15 cellular contexts compared by ENCODE assay signal in the genomic region with DNA sequence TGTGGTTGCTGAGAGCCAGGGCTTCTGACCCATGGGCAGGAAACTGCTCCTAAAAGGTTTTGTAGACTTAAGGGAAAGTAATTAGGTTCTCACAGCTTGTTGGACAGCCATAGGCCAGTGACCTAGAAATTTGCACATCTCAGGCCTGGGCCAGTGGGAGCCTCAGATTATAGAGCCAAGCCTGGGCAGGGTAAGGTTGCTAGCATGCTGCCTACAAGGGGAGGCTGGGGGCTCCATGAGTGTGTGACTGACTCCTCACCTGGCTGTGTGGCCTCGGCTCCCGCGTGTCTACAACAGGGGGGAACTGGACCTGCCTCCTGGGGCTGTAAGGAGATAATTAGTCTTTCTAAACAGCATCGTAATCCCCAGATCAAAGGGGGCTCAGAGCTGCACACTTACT.
A peak's percentile ranks its signal among the peaks of the same experiment; 100 is the strongest.
DNase-seq lines count a peak whose midpoint lies in the region; ATAC-seq, FAIRE-seq and TF ChIP-seq lines count a peak whose summit lies in the region.
"Had no signal": no experiment of that assay in that cellular context is flagged by ENCODE, and none has a peak within 500 bp of the region (broad histone marks: within the 10 kb centered on the region; RNA-seq: fewer than 3 reads in every experiment).

No MANE protein-coding gene starts in this region.

- FAIRE-seq in K562 (lab: Jason Lieb, UNC), result no peak
- FAIRE-seq: GM12878 had no signal

- 33% methylated on average over 4 of the region's 4 CpGs for WGBS in K562 (ENCODE audit: insufficient coverage, low coverage, missing lambda C conversion rate)

- H3K27ac ChIP-seq in K562 (ENCODE audit: extremely low read depth, low read depth, low read length), result no peak overlapping the region

- in situ Hi-C loops in K562 (cut with MboI), result no loop called here

- intact Hi-C loops in K562 (cut with micrococcal nuclease), result no loop called here

- peaks cover 6% of the 10 kb centered on the region for H3K4me1 Mint-ChIP-seq in stimulated activated naive CD8-positive, alpha-beta T cell treated with anti-CD3 and anti-CD28 coated beads, Interleukin-15, Interleukin-2, amounts not matched to agents 100 ng/mL and 50 ng/mL, for 24 hours (ENCODE audit: low read depth)
- peaks cover 16% of the 10 kb centered on the region for H3K4me1 Mint-ChIP-seq in stimulated activated naive CD8-positive, alpha-beta T cell treated with anti-CD3 and anti-CD28 coated beads, Interleukin-15, amount 100 ng/mL, for 72 hours
- H3K4me1 Mint-ChIP-seq in natural killer cell treated with Interleukin-12 subunit alpha and Interleukin-12 subunit beta and Interleukin-15 and Interleukin-18, amount 100 ng/mL, for 72 hours (ENCODE audit: low read depth in 2 of 2), result peaks cover 4 to 8% of the 10 kb centered on the region in 2 donors

- no peaks in the 10 kb centered on the region for H3K36me3 Mint-ChIP-seq in stimulated activated naive CD8-positive, alpha-beta T cell treated with anti-CD3 and anti-CD28 coated beads, Interleukin-15, Interleukin-2, amounts not matched to agents 100 ng/mL and 50 ng/mL, for 24 hours (ENCODE audit: low read depth)
- H3K36me3 Mint-ChIP-seq in natural killer cell treated with Interleukin-12 subunit alpha and Interleukin-12 subunit beta and Interleukin-15 and Interleukin-18, amount 100 ng/mL, for 72 hours, result no peaks in the 10 kb centered on the region

- H3K9me3 ChIP-seq in K562 (replicated peaks; ENCODE audit: control insufficient read depth, insufficient read depth, low read depth, low read length), result no peaks in the 10 kb centered on the region
- H3K9me3 ChIP-seq: upper lobe of left lung had no signal

- CTCF ChIA-PET in K562 (lab: Yijun Ruan, JAX; ENCODE audit: low intra/inter-chr PET ratio), result no interaction called here

- peaks cover 28% of the 10 kb centered on the region for H3K79me2 ChIP-seq in K562 (ENCODE audit: control insufficient read depth, insufficient read depth, low read length)

- TF ChIP-seq POLR2A in K562 (conservative IDR thresholded peaks at IDR 0.05), result no peak

- H3K36me3 ChIP-seq in K562 (ENCODE audit: control insufficient read depth, insufficient read depth, low read length), result 0 out of 3 replicates have a peak, but pooled peaks cover 3% of the 10 kb centered on the region
- H3K36me3 ChIP-seq: upper lobe of left lung had no signal

- no peak for TF ChIP-seq CTCF in K562 (IDR thresholded peaks at IDR 0.05 in 2 of 3, conservative IDR thresholded peaks at IDR 0.05 in 1 of 3; ENCODE audit: insufficient read depth in 2 of 3, low read depth in 1 of 3, low read length in 3 of 3)

- H3K4me3 ChIP-seq in K562, result no peak overlapping the region
- H3K4me3 ChIP-seq: GM12878 had no signal

- peaks cover 20% of the 10 kb centered on the region for H4K20me1 ChIP-seq in K562 (replicated peaks; ENCODE audit: control insufficient read depth, insufficient read depth, low read length)

- H3K27me3 Mint-ChIP-seq in stimulated activated naive CD8-positive, alpha-beta T cell treated with anti-CD3 and anti-CD28 coated beads, Interleukin-15, Interleukin-2, amounts not matched to agents 100 ng/mL and 50 ng/mL, for 24 hours, result peaks cover 40% of the 10 kb centered on the region
- peaks cover 71% of the 10 kb centered on the region for H3K27me3 Mint-ChIP-seq in stimulated activated naive CD8-positive, alpha-beta T cell treated with anti-CD3 and anti-CD28 coated beads, Interleukin-15, amount 100 ng/mL, for 72 hours
- H3K27me3 Mint-ChIP-seq in natural killer cell treated with Interleukin-12 subunit alpha and Interleukin-12 subunit beta and Interleukin-15 and Interleukin-18, amount 100 ng/mL, for 72 hours, result peaks cover 32 to 34% of the 10 kb centered on the region in 2 donors

- peaks cover 16 to 22% of the 10 kb centered on the region in 2 experiments; a peak in 4 of 5 replicates for H3K4me1 ChIP-seq in K562 (replicated peaks in 1 of 2; ENCODE audit: control insufficient read depth in 2 of 2, insufficient read depth in 2 of 2, low read length in 2 of 2)

- POLR2A ChIA-PET in K562 (lab: Yijun Ruan, JAX), result no interaction called here

- no peak for TF ChIP-seq RAD21 in K562 (CRISPR knock-in tag; conservative IDR thresholded peaks at IDR 0.05 in 1 of 2, IDR thresholded peaks at IDR 0.05 in 1 of 2)

- BruUV-seq in K562 (replicated peaks; lab: Mats Ljungman, UMichigan), result no TSS peak

- no peak for TF ChIP-seq EP300 in K562 (IDR thresholded peaks at IDR 0.05; ENCODE audit: low read length)

- no peaks in the 10 kb centered on the region for H3K9me1 ChIP-seq in K562 (ENCODE audit: control insufficient read depth, insufficient read depth, low read length)

- no peak for ATAC-seq in stimulated activated naive CD8-positive, alpha-beta T cell treated with anti-CD3 and anti-CD28 coated beads, Interleukin-15, amount 100 ng/mL, for 72 hours
- no peak for ATAC-seq in K562
- ATAC-seq in natural killer cell treated with Interleukin-12 subunit alpha and Interleukin-12 subunit beta and Interleukin-15 and Interleukin-18, amount 100 ng/mL, for 72 hours, result no peak
- ATAC-seq in GM19463 (IDR thresholded peaks at IDR 0.05; ENCODE audit: unreplicated experiment), result no peak
- no peak for ATAC-seq in HG03354 (IDR thresholded peaks at IDR 0.05; ENCODE audit: poor library complexity, severe bottlenecking, unreplicated experiment)

- H3K27ac Mint-ChIP-seq in stimulated activated naive CD8-positive, alpha-beta T cell treated with anti-CD3 and anti-CD28 coated beads, Interleukin-15, Interleukin-2, amounts not matched to agents 100 ng/mL and 50 ng/mL, for 24 hours, result no peak overlapping the region
- H3K27ac Mint-ChIP-seq in stimulated activated naive CD8-positive, alpha-beta T cell treated with anti-CD3 and anti-CD28 coated beads, Interleukin-15, amount 100 ng/mL, for 72 hours, result peak overlapping the region in 1 of 2 donors; percentile 67
- no peak overlapping the region for H3K27ac Mint-ChIP-seq in natural killer cell treated with Interleukin-12 subunit alpha and Interleukin-12 subunit beta and Interleukin-15 and Interleukin-18, amount 100 ng/mL, for 72 hours

- H3K9me3 Mint-ChIP-seq in stimulated activated naive CD8-positive, alpha-beta T cell treated with anti-CD3 and anti-CD28 coated beads, Interleukin-15, Interleukin-2, amounts not matched to agents 100 ng/mL and 50 ng/mL, for 24 hours, result no peaks in the 10 kb centered on the region
- H3K9me3 Mint-ChIP-seq in stimulated activated naive CD8-positive, alpha-beta T cell treated with anti-CD3 and anti-CD28 coated beads, Interleukin-15, amount 100 ng/mL, for 72 hours, result no peaks in the 10 kb centered on the region
- no peaks in the 10 kb centered on the region for H3K9me3 Mint-ChIP-seq in natural killer cell treated with Interleukin-12 subunit alpha and Interleukin-12 subunit beta and Interleukin-15 and Interleukin-18, amount 100 ng/mL, for 72 hours

- peak overlapping the region; percentile 51 for H3K4me3 Mint-ChIP-seq in stimulated activated naive CD8-positive, alpha-beta T cell treated with anti-CD3 and anti-CD28 coated beads, Interleukin-15, Interleukin-2, amounts not matched to agents 100 ng/mL and 50 ng/mL, for 24 hours
- H3K4me3 Mint-ChIP-seq in stimulated activated naive CD8-positive, alpha-beta T cell treated with anti-CD3 and anti-CD28 coated beads, Interleukin-15, amount 100 ng/mL, for 72 hours, result no peak overlapping the region
- H3K4me3 Mint-ChIP-seq in natural killer cell treated with Interleukin-12 subunit alpha and Interleukin-12 subunit beta and Interleukin-15 and Interleukin-18, amount 100 ng/mL, for 72 hours, result peak overlapping the region; percentile 53

- no peaks in the 10 kb centered on the region; a peak in 1 of 5 replicates for H3K27me3 ChIP-seq in K562 (ENCODE audit: control insufficient read depth in 2 of 2, insufficient read depth in 2 of 2, low read length in 2 of 2)

- peak overlapping the region; percentile 92; the same call in 1 of the 2 replicates for H2AFZ ChIP-seq in K562 (ENCODE audit: low read depth, low read length)

- no peak for DNase-seq in stimulated activated naive CD8-positive, alpha-beta T cell treated with anti-CD3 and anti-CD28 coated beads, Interleukin-15, amount 100 ng/mL, for 72 hours
- DNase-seq in K562 (ENCODE audit: extremely low read depth in 1 of 4, low spot score in 3 of 4), result no peak
- no peak for DNase-seq in natural killer cell treated with Interleukin-12 subunit alpha and Interleukin-12 subunit beta and Interleukin-15 and Interleukin-18, amount 100 ng/mL, for 72 hours (ENCODE audit: low spot score)
- DNase-seq in SKM-1 treated with dmso at 0.1 percent for 144 hours (lab: John Stamatoyannopoulos, UW; ENCODE audit: unreplicated experiment), result no peak
- DNase-seq in C1 segment of cervical spinal cord (lab: John Stamatoyannopoulos, UW), result no peak
- DNase-seq: activated CD4-positive, CD25-positive, alpha-beta regulatory T cell treated with anti-CD3 and anti-CD28 coated beads, Interleukin-2, amount 50 U/mL, for 72 hours; foreskin fibroblast; NCI-H1092; NCI-H524; SW 1271; upper lobe of left lung had no signal

- no peak overlapping the region for H3K9ac ChIP-seq in K562 (ENCODE audit: insufficient read depth in 1 of 2, low read depth in 2 of 2, low read length in 2 of 2)

- no peak overlapping the region for H3K4me2 ChIP-seq in K562 (ENCODE audit: insufficient read depth, low read length)

TF ChIP-seq in K562, 482 proteins besides CTCF, POLR2A, EP300 and RAD21 (continues in another document):
- TF ChIP-seq SMARCA5 (IDR thresholded peaks at IDR 0.05), result no peak
- no peak for TF ChIP-seq ILK (tag; IDR thresholded peaks at IDR 0.05; ENCODE audit: borderline replicate concordance, low read depth)
- TF ChIP-seq, protein P1, sequence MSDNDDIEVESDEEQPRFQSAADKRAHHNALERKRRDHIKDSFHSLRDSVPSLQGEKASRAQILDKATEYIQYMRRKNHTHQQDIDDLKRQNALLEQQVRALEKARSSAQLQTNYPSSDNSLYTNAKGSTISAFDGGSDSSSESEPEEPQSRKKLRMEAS (CRISPR knock-in tag; IDR thresholded peaks at IDR 0.05), result no peak
- TF ChIP-seq MTA2 (IDR thresholded peaks at IDR 0.05; ENCODE audit: low read depth), result no peak
- TF ChIP-seq, protein P2, sequence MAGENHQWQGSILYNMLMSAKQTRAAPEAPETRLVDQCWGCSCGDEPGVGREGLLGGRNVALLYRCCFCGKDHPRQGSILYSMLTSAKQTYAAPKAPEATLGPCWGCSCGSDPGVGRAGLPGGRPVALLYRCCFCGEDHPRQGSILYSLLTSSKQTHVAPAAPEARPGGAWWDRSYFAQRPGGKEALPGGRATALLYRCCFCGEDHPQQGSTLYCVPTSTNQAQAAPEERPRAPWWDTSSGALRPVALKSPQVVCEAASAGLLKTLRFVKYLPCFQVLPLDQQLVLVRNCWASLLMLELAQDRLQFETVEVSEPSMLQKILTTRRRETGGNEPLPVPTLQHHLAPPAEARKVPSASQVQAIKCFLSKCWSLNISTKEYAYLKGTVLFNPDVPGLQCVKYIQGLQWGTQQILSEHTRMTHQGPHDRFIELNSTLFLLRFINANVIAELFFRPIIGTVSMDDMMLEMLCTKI (IDR thresholded peaks at IDR 0.05; ENCODE audit: partially characterized antibody), result no peak

Comparison
In these comparisons a context has a peak if more than half of its experiments do, and no peak if none do; other contexts are left out.
1. H3K4me3 Mint-ChIP-seq: peak in stimulated activated naive CD8-positive, alpha-beta T cell treated with anti-CD3 and anti-CD28 coated beads, Interleukin-15, Interleukin-2, amounts not matched to agents 100 ng/mL and 50 ng/mL, for 24 hours (single experiment) and natural killer cell treated with Interleukin-12 subunit alpha and Interleukin-12 subunit beta and Interleukin-15 and Interleukin-18, amount 100 ng/mL, for 72 hours (single experiment); none in stimulated activated naive CD8-positive, alpha-beta T cell treated with anti-CD3 and anti-CD28 coated beads, Interleukin-15, amount 100 ng/mL, for 72 hours (0 of 2).